In the genomic region with DNA sequence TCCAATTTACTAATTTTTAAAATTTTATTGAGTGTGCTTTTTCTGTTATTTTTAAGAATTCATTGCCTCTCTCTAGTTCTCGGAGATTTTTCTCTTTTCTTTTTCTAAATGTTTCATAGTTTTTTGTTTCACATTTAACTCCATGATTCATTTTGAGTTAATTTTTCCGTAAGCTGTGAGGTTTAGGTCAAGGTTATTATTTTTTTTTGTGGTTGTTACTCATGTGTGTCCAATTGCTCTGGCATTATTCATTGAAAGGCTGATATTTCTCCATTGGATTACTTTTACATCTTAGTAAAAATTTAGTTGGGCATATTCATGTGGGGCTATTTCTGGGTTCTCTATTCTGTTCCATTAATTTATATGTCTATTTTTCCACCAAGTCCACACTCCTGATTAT, we compare ENCODE assay signal across 31 cellular contexts.
"Had no signal": no experiment of that assay in that cellular context is flagged by ENCODE, and none has a peak within 500 bp of the region (broad histone marks: within the 10 kb centered on the region; RNA-seq: fewer than 3 reads in every experiment).

No MANE protein-coding gene starts in this region.

- H3K27me3 Mint-ChIP-seq: activated CD8-positive, alpha-beta T cell treated with anti-CD3 and anti-CD28 coated beads for 36 hours had no signal

- H3K36me3 ChIP-seq: adrenal gland, cardiac muscle cell, SJCRH30 had no signal

- H3K9me3 Mint-ChIP-seq: activated CD8-positive, alpha-beta T cell treated with anti-CD3 and anti-CD28 coated beads for 36 hours; activated naive CD4-positive, alpha-beta T cell treated with anti-CD3 and anti-CD28 coated beads for 36 hours; activated naive CD4-positive, alpha-beta T cell treated with anti-CD3 and anti-CD28 coated beads, Interleukin-2, amount 50 U/mL, for 72 hours; activated T-cell treated with anti-CD3 and anti-CD28 coated beads, Interleukin-2, amount 50 U/mL, for 24 hours; activated T-helper 1 cell treated with anti-CD3 and anti-CD28 coated beads, Interleukin-12 subunit alpha, Interleukin-12 subunit beta, Interleukin-2, Interleukin-4 antibody, amounts not matched to agents 30 ng/mL and 10 ng/mL and 1 ng/mL, durations not matched to agents 14 hours and 24 hours and 36 hours; central memory CD8-positive, alpha-beta T cell; T-helper 2 cell treated with Interferon-gamma antibody and Interleukin-4, amounts not matched to agents 5 μg/mL and 100 μg/mL, for 36 hours had no signal

- DNase-seq: activated CD4-positive, alpha-beta T cell treated with anti-CD3 and anti-CD28 coated beads, Interleukin-2, amount 10 ng/mL, durations not matched to agents 24 days and 14 days; activated CD4-positive, alpha-beta T cell treated with anti-CD3 and anti-CD28 coated beads, Interleukin-2, amount 50 U/mL, for 4 hours; activated CD8-positive, alpha-beta T cell treated with anti-CD3 and anti-CD28 coated beads for 36 hours; activated gamma-delta T cell treated with Interleukin-2 at 50 U/mL for 16 hours; activated naive CD4-positive, alpha-beta T cell treated with anti-CD3 and anti-CD28 coated beads for 36 hours; activated T-cell treated with anti-CD3 and anti-CD28 coated beads, Interleukin-2, amount 50 U/mL, for 24 hours; adrenal gland; Kasumi-1; KG1; NCI-H1092 treated with DMSO at 0.1 percent for 48 hours; NCI-H1417; NCI-H146; NCI-H187; NCI-H2029 treated with DMSO at 0.1 percent for 48 hours; NCI-H2107; NCI-H2171; NCI-H510A; NCI-H526; NCI-H748 treated with DMSO at 0.1 percent for 48 hours; NK-92 treated with Interleukin-12 subunit alpha and Interleukin-12 subunit beta, amount 100 ng/mL, for 24 hours; PC-9; SHP77; SJCRH30 had no signal

- FAIRE-seq: RCC 7860, TTC549 had no signal

- H3K27ac Mint-ChIP-seq: activated CD4-positive, alpha-beta T cell treated with anti-CD3 and anti-CD28 coated beads, Interleukin-2, amount 10 ng/mL, durations not matched to agents 24 days and 14 days; activated CD8-positive, alpha-beta T cell treated with anti-CD3 and anti-CD28 coated beads for 36 hours; activated naive CD4-positive, alpha-beta T cell treated with anti-CD3 and anti-CD28 coated beads for 36 hours; activated naive CD4-positive, alpha-beta T cell treated with anti-CD3 and anti-CD28 coated beads, Interleukin-2, amount 50 U/mL, for 72 hours; activated T-cell treated with anti-CD3 and anti-CD28 coated beads, Interleukin-2, amount 50 U/mL, for 24 hours; activated T-helper 1 cell treated with anti-CD3 and anti-CD28 coated beads, Interleukin-12 subunit alpha, Interleukin-12 subunit beta, Interleukin-2, Interleukin-4 antibody, amounts not matched to agents 30 ng/mL and 10 ng/mL and 1 ng/mL, durations not matched to agents 14 hours and 24 hours and 36 hours; T-helper 2 cell treated with Interferon-gamma antibody and Interleukin-4, amounts not matched to agents 5 μg/mL and 100 μg/mL, for 36 hours had no signal

- H3K4me2 ChIP-seq: PC-9 had no signal

- ATAC-seq: activated CD8-positive, alpha-beta T cell treated with anti-CD3 and anti-CD28 coated beads for 36 hours; activated naive CD4-positive, alpha-beta T cell treated with anti-CD3 and anti-CD28 coated beads, Interleukin-2, amount 50 U/mL, for 72 hours had no signal

- H3K27ac ChIP-seq: cardiac muscle cell, PC-9, SJCRH30, SK-N-MC had no signal

- H3K36me3 Mint-ChIP-seq: activated naive CD4-positive, alpha-beta T cell treated with anti-CD3 and anti-CD28 coated beads, Interleukin-2, amount 50 U/mL, for 72 hours had no signal

- H3K4me3 ChIP-seq: adrenal gland, cardiac muscle cell, PC-9, SJCRH30, SK-N-MC had no signal

- H3K4me1 Mint-ChIP-seq: activated CD4-positive, alpha-beta T cell treated with anti-CD3 and anti-CD28 coated beads, Interleukin-2, amount 10 ng/mL, durations not matched to agents 24 days and 14 days; central memory CD8-positive, alpha-beta T cell had no signal

- H3K4me3 Mint-ChIP-seq: activated CD4-positive, alpha-beta T cell treated with anti-CD3 and anti-CD28 coated beads, Interleukin-2, amount 10 ng/mL, durations not matched to agents 24 days and 14 days; activated CD8-positive, alpha-beta T cell treated with anti-CD3 and anti-CD28 coated beads for 36 hours; activated naive CD4-positive, alpha-beta T cell treated with anti-CD3 and anti-CD28 coated beads for 36 hours; activated T-cell treated with anti-CD3 and anti-CD28 coated beads, Interleukin-2, amount 50 U/mL, for 24 hours; activated T-helper 1 cell treated with anti-CD3 and anti-CD28 coated beads, Interleukin-12 subunit alpha, Interleukin-12 subunit beta, Interleukin-2, Interleukin-4 antibody, amounts not matched to agents 30 ng/mL and 10 ng/mL and 1 ng/mL, durations not matched to agents 14 hours and 24 hours and 36 hours; central memory CD8-positive, alpha-beta T cell; T-helper 2 cell treated with Interferon-gamma antibody and Interleukin-4, amounts not matched to agents 5 μg/mL and 100 μg/mL, for 36 hours had no signal

- H3K9me3 ChIP-seq: adrenal gland, SJCRH30 had no signal

- H3K27me3 ChIP-seq: cardiac muscle cell, SJCRH30 had no signal

- H2AFZ ChIP-seq: PC-9 had no signal

- H3K4me1 ChIP-seq: adrenal gland, SJCRH30 had no signal
